In genomic region chr16:54931041-54931756, GRCh38 we compare ENCODE assay signal across 1 cellular context.
TF ChIP-seq lines count a peak whose summit lies in the region.

No MANE protein-coding gene starts in this region.

TF ChIP-seq in neural cell, 6 proteins besides CTCF, POLR2A, EP300 and RAD21 (continued from another document):
- TF ChIP-seq EZH2 (IDR thresholded peaks at IDR 0.05; ENCODE audit: borderline replicate concordance, insufficient read depth, low read length, poor library complexity, severe bottlenecking) (peak; percentile 99), MXI1 (conservative IDR thresholded peaks at IDR 0.05; ENCODE audit: poor library complexity, severe bottlenecking) (no peak), SMC3 (conservative IDR thresholded peaks at IDR 0.05; ENCODE audit: poor library complexity) (peak; percentile 35), POLR2AphosphoS5 (IDR thresholded peaks at IDR 0.05) (peak; percentile 6)
